8 cellular contexts compared by ENCODE assay signal in genomic region chr20:63977392-63978276, GRCh38. TPM values are rescaled to one million over a fixed set of nuclear protein-coding genes. Genes with fewer than 3 reads are reported as not detected.
A peak's percentile ranks its signal among the peaks of the same experiment; 100 is the strongest.
DNase-seq lines count a peak whose midpoint lies in the region; ATAC-seq and TF ChIP-seq lines count a peak whose summit lies in the region.

No MANE protein-coding gene starts in this region.

- no peak overlapping the region for H3K27ac Mint-ChIP-seq in endothelial cell (ENCODE audit: unreplicated experiment)

- peak in 1 of 2 donors; percentile 2 for ATAC-seq in left cardiac atrium
- ATAC-seq in HG02852 (IDR thresholded peaks at IDR 0.05; ENCODE audit: unreplicated experiment) = no peak

- peaks cover 0 to 48% of the 10 kb centered on the region in 2 donors for H3K4me1 ChIP-seq in right atrium auricular region

- H3K4me3 Mint-ChIP-seq in endothelial cell (ENCODE audit: unreplicated experiment) = no peak overlapping the region

- no peaks in the 10 kb centered on the region for H3K9me3 ChIP-seq in right atrium auricular region

- H3K4me3 ChIP-seq in right atrium auricular region (no peak overlapping the region), epithelial cell of proximal tubule (ENCODE audit: low read depth, low read length) (peak overlapping the region; percentile 94)

- H3K36me3 Mint-ChIP-seq in endothelial cell (ENCODE audit: low read depth, unreplicated experiment) = peaks cover 18% of the 10 kb centered on the region

- H3K4me1 Mint-ChIP-seq in endothelial cell (ENCODE audit: unreplicated experiment) = peaks cover 31% of the 10 kb centered on the region

- no peaks in the 10 kb centered on the region for H3K36me3 ChIP-seq in right atrium auricular region

- H3K9me3 Mint-ChIP-seq in endothelial cell (ENCODE audit: unreplicated experiment) = no peaks in the 10 kb centered on the region

- intact Hi-C loops in left cardiac atrium (cut with DNase I) = loop anchor here in 1 of 2 donors (5.0 kb wide), 1 partner anchor 440 kb away; the partner anchor contains the start of gene PTK6

- TF ChIP-seq CTCF in right atrium auricular region (IDR thresholded peaks at IDR 0.05) (no peak), epithelial cell of proximal tubule (conservative IDR thresholded peaks at IDR 0.05; ENCODE audit: low read depth, low read length) (no peak), endothelial cell (IDR thresholded peaks at IDR 0.05; ENCODE audit: unreplicated experiment) (no peak)

- no peak overlapping the region for H3K27ac ChIP-seq in right atrium auricular region

- H3K27me3 ChIP-seq in right atrium auricular region = no peaks in the 10 kb centered on the region

- DNase-seq in left cardiac atrium = peak; percentile 30
- no peak for DNase-seq in right atrium auricular region (ENCODE audit: low spot score)
- peak; percentile 70 for DNase-seq in activated CD4-positive, alpha-beta T cell treated with anti-CD3 and anti-CD28 coated beads for 48 hours
- no peak for DNase-seq in epithelial cell of proximal tubule (ENCODE audit: low read depth)
- peak; percentile 36 to 43 (median 39) for DNase-seq in stimulated activated CD4-positive, alpha-beta T cell treated with anti-CD3 and anti-CD28 coated beads, TNF-alpha, amount 100 ng/mL, for 4 hours (ENCODE audit: low read depth in 3 of 3)
- no peak for DNase-seq in endothelial cell (ENCODE audit: low spot score)
- DNase-seq in NCI-H1436 treated with DMSO at 0.1 percent for 48 hours (lab: John Stamatoyannopoulos, UW) = no peak

- peaks cover 13% of the 10 kb centered on the region for H3K27me3 Mint-ChIP-seq in endothelial cell (ENCODE audit: unreplicated experiment)

RNA-seq across cellular contexts. Expression of gene SAMD10, which starts 1.8 kb away (rescaled TPM):
- total RNA-seq in left cardiac atrium = 1 to 10 TPM; 2.7 to 3.8 TPM
- 1 to 10 TPM; 3.1 to 3.7 TPM for total RNA-seq in right atrium auricular region
- 9.5 and 10.8 TPM in 2 replicates for total RNA-seq in epithelial cell of proximal tubule
- total RNA-seq in endothelial cell (ENCODE audit: unreplicated experiment) = 5.0 TPM

RNA-seq across cellular contexts. Expression of gene PRPF6, which starts 3.3 kb away (rescaled TPM):
- 10 to 100 TPM; 38.8 to 43.9 TPM for total RNA-seq in left cardiac atrium
- 10 to 100 TPM; 32.9 to 43.6 TPM for total RNA-seq in right atrium auricular region
- total RNA-seq in epithelial cell of proximal tubule = 56.6 and 62.4 TPM in 2 replicates
- total RNA-seq in endothelial cell (ENCODE audit: unreplicated experiment) = 73.4 TPM

RNA-seq across cellular contexts. Expression of gene ZNF512B, which starts 7.9 kb away (rescaled TPM):
- total RNA-seq in left cardiac atrium = 10 to 100 TPM; 11.7 to 14.5 TPM
- total RNA-seq in right atrium auricular region = 1 to 10 TPM; 7.0 to 8.3 TPM
- total RNA-seq in epithelial cell of proximal tubule = 5.2 and 6.9 TPM in 2 replicates
- 40.8 TPM for total RNA-seq in endothelial cell (ENCODE audit: unreplicated experiment)

RNA-seq across cellular contexts. Expression of gene UCKL1, which starts 21.4 kb away (rescaled TPM):
- total RNA-seq in left cardiac atrium (10 to 100 TPM; 30.8 to 32.4 TPM), right atrium auricular region (10 to 100 TPM; 25.9 to 27.6 TPM), epithelial cell of proximal tubule (16.2 and 35.7 TPM in 2 replicates), endothelial cell (ENCODE audit: unreplicated experiment) (40.1 TPM)

RNA-seq across cellular contexts. Expression of gene C20orf204, which starts 58.3 kb away (rescaled TPM):
- total RNA-seq in left cardiac atrium = 1 to 10 TPM in 1 of 2 donors, under 1 TPM in 1; 0.29 to 1.0 TPM
- under 1 TPM; 0.07 to 0.35 TPM for total RNA-seq in right atrium auricular region
- total RNA-seq in epithelial cell of proximal tubule = under 0.01 TPM in 1 of 2 replicates, not detected in the other
- 14.2 TPM for total RNA-seq in endothelial cell (ENCODE audit: unreplicated experiment)

Comparison
In these comparisons a context has a peak if more than half of its experiments do, and no peak if none do; other contexts are left out.
1. DNase-seq: peak in left cardiac atrium (single experiment), activated CD4-positive, alpha-beta T cell treated with anti-CD3 and anti-CD28 coated beads for 48 hours (single experiment) and stimulated activated CD4-positive, alpha-beta T cell treated with anti-CD3 and anti-CD28 coated beads, TNF-alpha, amount 100 ng/mL, for 4 hours (3 of 3); none in right atrium auricular region (single experiment), epithelial cell of proximal tubule (single experiment), endothelial cell (single experiment) and NCI-H1436 treated with DMSO at 0.1 percent for 48 hours (single experiment).